In genomic region chr1:230362949-230363348, GRCh38 we compare ENCODE assay signal across 35 cellular contexts.
"Had no signal": no experiment of that assay in that cellular context is flagged by ENCODE, and none has a peak within 500 bp of the region (broad histone marks: within the 10 kb centered on the region; RNA-seq: fewer than 3 reads in every experiment).

No MANE protein-coding gene starts in this region.

- DNase-seq: activated B cell treated with CpG ODN at 0.5 μM for 24 hours; activated CD4-positive, alpha-beta memory T cell treated with anti-CD3 and anti-CD28 coated beads for 36 hours; activated CD4-positive, alpha-beta T cell treated with anti-CD3 and anti-CD28 coated beads for 4 hours; activated CD4-positive, alpha-beta T cell treated with anti-CD3 and anti-CD28 coated beads, Interleukin-2, amount 10 ng/mL, durations not matched to agents 24 days and 14 days; activated CD4-positive, alpha-beta T cell treated with anti-CD3 and anti-CD28 coated beads, Interleukin-2, amount 50 U/mL, for 1 hour; activated CD4-positive, alpha-beta T cell treated with anti-CD3 and anti-CD28 coated beads, Interleukin-2, amount 50 U/mL, for 4 hours; activated CD4-positive, CD25-positive, alpha-beta regulatory T cell treated with anti-CD3 and anti-CD28 coated beads, Interleukin-2, amount 50 U/mL, for 72 hours; activated CD8-positive, alpha-beta memory T cell treated with anti-CD3 and anti-CD28 coated beads, Interleukin-2, amount 50 U/mL, for 4 hours; activated CD8-positive, alpha-beta T cell treated with anti-CD3 and anti-CD28 coated beads for 36 hours; activated effector memory CD4-positive, alpha-beta T cell treated with anti-CD3 and anti-CD28 coated beads, Interleukin-2, amount 50 U/mL, for 16 hours; activated gamma-delta T cell treated with Interleukin-2 at 50 U/mL for 16 hours; activated naive CD4-positive, alpha-beta T cell; activated naive CD4-positive, alpha-beta T cell treated with anti-CD3 and anti-CD28 coated beads for 36 hours; activated naive CD4-positive, alpha-beta T cell treated with anti-CD3 and anti-CD28 coated beads, Interleukin-2, amount 50 U/mL, for 16 hours; activated naive CD8-positive, alpha-beta T cell treated with anti-CD3 and anti-CD28 coated beads for 36 hours; activated T-cell treated with anti-CD3 and anti-CD28 coated beads for 4 hours; activated T-cell treated with anti-CD3 and anti-CD28 coated beads, Interleukin-2, amount 50 U/mL, for 1 hour; activated T-cell treated with anti-CD3 and anti-CD28 coated beads, Interleukin-2, amount 50 U/mL, for 4 hours; activated T-cell treated with anti-CD3 and anti-CD28 coated beads, Interleukin-2, amount 50 U/mL, for 72 hours; adrenal gland; amniotic stem cell; aorta; body of pancreas; central memory CD4-positive, alpha-beta T cell; SW 1271; T-helper 1 cell; T-helper 2 cell; T-helper 9 cell had no signal

- H3K36me3 ChIP-seq: adrenal gland, cardiac muscle cell had no signal

- H3K27me3 ChIP-seq: adrenal gland, body of pancreas, cardiac muscle cell had no signal

- H3K4me1 ChIP-seq: adrenal gland, body of pancreas had no signal

- H3K4me1 Mint-ChIP-seq: activated B cell treated with CpG ODN at 0.5 μM for 24 hours; activated CD4-positive, alpha-beta T cell treated with anti-CD3 and anti-CD28 coated beads, Interleukin-2, amount 10 ng/mL, durations not matched to agents 24 days and 14 days; activated naive CD8-positive, alpha-beta T cell treated with anti-CD3 and anti-CD28 coated beads for 36 hours; activated T-helper 17 cell treated with anti-CD3 and anti-CD28 coated beads, Interleukin-2, amount 50 U/mL, for 72 hours had no signal

- H3K4me3 ChIP-seq: adrenal gland, body of pancreas, cardiac muscle cell had no signal

- H3K27ac ChIP-seq: adrenal gland, body of pancreas, cardiac muscle cell, VCaP had no signal

- ATAC-seq: activated CD8-positive, alpha-beta T cell treated with anti-CD3 and anti-CD28 coated beads for 36 hours; activated naive CD4-positive, alpha-beta T cell treated with anti-CD3 and anti-CD28 coated beads, Interleukin-2, amount 50 U/mL, for 72 hours; activated T-cell treated with anti-CD3 and anti-CD28 coated beads, Interleukin-2, amount 50 U/mL, for 4 hours; activated T-cell treated with anti-CD3 and anti-CD28 coated beads, Interleukin-2, amount 50 U/mL, for 72 hours; activated T-helper 17 cell treated with anti-CD3 and anti-CD28 coated beads, Interleukin-2, amount 50 U/mL, for 72 hours had no signal

- H3K9me3 Mint-ChIP-seq: activated CD4-positive, alpha-beta T cell treated with anti-CD3 and anti-CD28 coated beads, Interleukin-2, amount 10 ng/mL, durations not matched to agents 24 days and 14 days; activated CD8-positive, alpha-beta T cell treated with anti-CD3 and anti-CD28 coated beads for 36 hours; activated naive CD4-positive, alpha-beta T cell treated with anti-CD3 and anti-CD28 coated beads for 36 hours; activated naive CD4-positive, alpha-beta T cell treated with anti-CD3 and anti-CD28 coated beads, Interleukin-2, amount 50 U/mL, for 72 hours; activated naive CD8-positive, alpha-beta T cell treated with anti-CD3 and anti-CD28 coated beads for 36 hours; activated T-cell treated with anti-CD3 and anti-CD28 coated beads, Interleukin-2, amount 50 U/mL, for 4 hours; activated T-cell treated with anti-CD3 and anti-CD28 coated beads, Interleukin-2, amount 50 U/mL, for 72 hours; activated T-helper 1 cell treated with anti-CD3 and anti-CD28 coated beads, Interleukin-12 subunit alpha, Interleukin-12 subunit beta, Interleukin-2, Interleukin-4 antibody, amounts not matched to agents 30 ng/mL and 10 ng/mL and 1 ng/mL, durations not matched to agents 14 hours and 24 hours and 36 hours; activated T-helper 17 cell treated with anti-CD3 and anti-CD28 coated beads, Interleukin-2, amount 50 U/mL, for 72 hours; T-helper 1 cell treated with Interleukin-12 subunit alpha and Interleukin-12 subunit beta and Interleukin-4 antibody, amounts not matched to agents 30 μg/mL and 1 μg/mL, for 36 hours; T-helper 2 cell treated with Interferon-gamma antibody and Interleukin-4, amounts not matched to agents 5 μg/mL and 100 μg/mL, for 36 hours had no signal

- H3K9me3 ChIP-seq: adrenal gland, body of pancreas had no signal

- H3K4me3 Mint-ChIP-seq: activated B cell treated with CpG ODN at 0.5 μM for 24 hours; activated CD4-positive, alpha-beta memory T cell treated with anti-CD3 and anti-CD28 coated beads for 36 hours; activated CD4-positive, alpha-beta T cell treated with anti-CD3 and anti-CD28 coated beads, Interleukin-2, amount 10 ng/mL, durations not matched to agents 24 days and 14 days; activated CD8-positive, alpha-beta T cell treated with anti-CD3 and anti-CD28 coated beads for 36 hours; activated naive CD4-positive, alpha-beta T cell treated with anti-CD3 and anti-CD28 coated beads for 36 hours; activated naive CD8-positive, alpha-beta T cell treated with anti-CD3 and anti-CD28 coated beads for 36 hours; activated T-cell treated with anti-CD3 and anti-CD28 coated beads, Interleukin-2, amount 50 U/mL, for 4 hours; activated T-cell treated with anti-CD3 and anti-CD28 coated beads, Interleukin-2, amount 50 U/mL, for 72 hours; activated T-helper 1 cell treated with anti-CD3 and anti-CD28 coated beads, Interleukin-12 subunit alpha, Interleukin-12 subunit beta, Interleukin-2, Interleukin-4 antibody, amounts not matched to agents 30 ng/mL and 10 ng/mL and 1 ng/mL, durations not matched to agents 14 hours and 24 hours and 36 hours; activated T-helper 17 cell treated with anti-CD3 and anti-CD28 coated beads, Interleukin-2, amount 50 U/mL, for 72 hours; T-helper 1 cell treated with Interleukin-12 subunit alpha and Interleukin-12 subunit beta and Interleukin-4 antibody, amounts not matched to agents 30 μg/mL and 1 μg/mL, for 36 hours; T-helper 2 cell treated with Interferon-gamma antibody and Interleukin-4, amounts not matched to agents 5 μg/mL and 100 μg/mL, for 36 hours had no signal

- H3K36me3 Mint-ChIP-seq: activated CD4-positive, alpha-beta memory T cell treated with anti-CD3 and anti-CD28 coated beads for 36 hours; activated naive CD4-positive, alpha-beta T cell treated with anti-CD3 and anti-CD28 coated beads, Interleukin-2, amount 50 U/mL, for 72 hours; activated naive CD8-positive, alpha-beta T cell treated with anti-CD3 and anti-CD28 coated beads for 36 hours had no signal

- H3K27me3 Mint-ChIP-seq: activated CD4-positive, alpha-beta T cell treated with anti-CD3 and anti-CD28 coated beads, Interleukin-2, amount 10 ng/mL, durations not matched to agents 24 days and 14 days; activated naive CD8-positive, alpha-beta T cell treated with anti-CD3 and anti-CD28 coated beads for 36 hours had no signal

- H3K27ac Mint-ChIP-seq: activated B cell treated with CpG ODN at 0.5 μM for 24 hours; activated CD4-positive, alpha-beta memory T cell treated with anti-CD3 and anti-CD28 coated beads for 36 hours; activated CD4-positive, alpha-beta T cell treated with anti-CD3 and anti-CD28 coated beads, Interleukin-2, amount 10 ng/mL, durations not matched to agents 24 days and 14 days; activated CD8-positive, alpha-beta T cell treated with anti-CD3 and anti-CD28 coated beads for 36 hours; activated naive CD4-positive, alpha-beta T cell treated with anti-CD3 and anti-CD28 coated beads for 36 hours; activated naive CD4-positive, alpha-beta T cell treated with anti-CD3 and anti-CD28 coated beads, Interleukin-2, amount 50 U/mL, for 72 hours; activated naive CD8-positive, alpha-beta T cell treated with anti-CD3 and anti-CD28 coated beads for 36 hours; activated T-cell treated with anti-CD3 and anti-CD28 coated beads, Interleukin-2, amount 50 U/mL, for 72 hours; activated T-helper 1 cell treated with anti-CD3 and anti-CD28 coated beads, Interleukin-12 subunit alpha, Interleukin-12 subunit beta, Interleukin-2, Interleukin-4 antibody, amounts not matched to agents 30 ng/mL and 10 ng/mL and 1 ng/mL, durations not matched to agents 14 hours and 24 hours and 36 hours; activated T-helper 17 cell treated with anti-CD3 and anti-CD28 coated beads, Interleukin-2, amount 50 U/mL, for 72 hours; T-helper 1 cell treated with Interleukin-12 subunit alpha and Interleukin-12 subunit beta and Interleukin-4 antibody, amounts not matched to agents 30 μg/mL and 1 μg/mL, for 36 hours; T-helper 2 cell treated with Interferon-gamma antibody and Interleukin-4, amounts not matched to agents 5 μg/mL and 100 μg/mL, for 36 hours had no signal
